ENCODE assay signal across 10 cellular contexts in the genomic region with DNA sequence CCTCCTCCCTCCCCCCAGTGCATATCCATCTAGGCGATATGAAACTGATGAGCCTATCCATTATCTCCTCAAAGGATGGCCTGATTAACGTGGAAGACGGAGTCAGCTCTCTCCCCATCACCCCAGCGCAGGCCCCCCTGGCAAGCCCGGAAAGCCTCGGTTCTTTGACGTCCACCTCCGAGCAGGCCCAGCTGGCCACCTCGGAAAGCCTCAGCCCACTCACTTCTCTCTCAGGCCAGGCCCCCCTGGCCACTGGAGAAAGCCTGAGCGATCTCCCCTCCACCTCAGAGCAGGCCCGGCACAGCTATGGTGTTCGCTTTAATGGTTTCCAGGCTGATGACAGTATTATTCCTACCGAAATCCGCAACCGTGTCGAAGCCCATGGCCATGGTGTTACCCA. TPM values are rescaled to one million over a fixed set of nuclear protein-coding genes. Genes with fewer than 3 reads are reported as not detected.
"Had no signal": no experiment of that assay in that cellular context is flagged by ENCODE, and none has a peak within 500 bp of the region (broad histone marks: within the 10 kb centered on the region; RNA-seq: fewer than 3 reads in every experiment).

No MANE protein-coding gene starts in this region.

- H3K4me3 ChIP-seq: GM23248, GM23338, HAP-1 had no signal

- H3K4me1 Mint-ChIP-seq: GM23338, H9 had no signal

- DNase-seq: GM23248, GOT3, H7, H9, HCEC 1CT, HFFc6 had no signal

- H3K9me3 Mint-ChIP-seq: GM23338, HFFc6 had no signal

- H3K4me3 Mint-ChIP-seq: GM23338, H9, HFFc6 had no signal

- H3K27ac Mint-ChIP-seq: GM23338, H9, HFFc6 had no signal

- H3K27ac ChIP-seq: GM23248 had no signal

RNA-seq across cellular contexts. Expression of a gene that starts 14.8 kb away (rescaled TPM):
- total RNA-seq: GM23248, HFFc6 had no signal

RNA-seq across cellular contexts. Expression of a gene that starts 46.1 kb away (rescaled TPM):
- total RNA-seq: GM23248, GM23338, H1, H7, H9 had no signal

RNA-seq across cellular contexts. Expression of a gene that starts 56.6 kb away (rescaled TPM):
- total RNA-seq: GM23248, GM23338, H1, H4, H9, HFFc6 had no signal
